8 cellular contexts compared by ENCODE assay signal in the genomic region with DNA sequence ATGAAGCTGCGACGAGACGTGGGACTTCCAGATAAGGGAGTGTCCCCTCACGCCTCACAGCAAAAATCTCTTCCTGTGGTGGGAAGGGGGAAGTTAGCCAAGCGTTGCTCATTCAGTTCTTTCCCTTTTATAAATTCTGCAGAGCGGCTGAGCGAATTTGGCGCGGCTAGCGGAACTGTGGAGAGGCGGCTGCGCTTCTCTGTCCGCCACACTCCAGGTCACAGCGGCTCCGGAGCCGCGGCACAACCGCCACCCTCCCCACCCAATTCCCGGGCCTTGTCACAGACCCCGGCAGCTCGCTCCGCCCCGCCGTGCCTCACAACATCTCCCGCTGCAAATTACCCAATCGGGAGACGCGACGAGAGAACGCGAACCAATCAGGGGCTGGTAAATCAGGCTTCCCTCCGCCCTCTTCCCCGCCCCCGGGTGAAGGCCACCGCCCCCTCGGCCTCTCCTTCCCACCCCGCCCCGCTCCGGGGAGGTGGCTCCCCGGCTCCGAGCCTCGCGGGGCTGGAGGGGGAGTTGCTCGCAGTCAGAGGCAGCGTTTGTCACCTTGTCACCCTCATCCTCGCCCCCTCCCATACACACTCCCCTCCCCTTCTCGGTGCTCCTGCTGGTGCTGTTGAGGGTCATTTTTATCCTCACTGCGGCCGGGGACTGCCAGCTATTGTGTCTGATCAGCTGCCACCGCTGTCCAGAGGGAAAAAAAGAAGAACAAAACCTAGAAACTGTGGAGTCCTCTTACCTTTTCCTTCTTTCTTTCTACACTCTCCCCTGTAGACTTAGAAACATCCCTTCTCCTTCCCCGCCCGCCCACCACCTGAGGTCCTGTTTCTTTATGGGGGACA. TPM values are rescaled to one million over a fixed set of nuclear protein-coding genes. Genes with fewer than 3 reads are reported as not detected.
DNase-seq lines count a peak whose midpoint lies in the region; ATAC-seq lines count a peak whose summit lies in the region.

No MANE protein-coding gene starts in this region.

- H3K9me3 ChIP-seq in effector memory CD4-positive, alpha-beta T cell (ENCODE audit: control insufficient read depth, low read length) = no peaks in the 10 kb centered on the region

- peak overlapping the region; percentile 82 for H3K4me3 ChIP-seq in effector memory CD4-positive, alpha-beta T cell (ENCODE audit: insufficient read depth, low read depth, low read length, poor library complexity, severe bottlenecking)

- peak overlapping the region; percentile 74 for H3K27ac ChIP-seq in effector memory CD4-positive, alpha-beta T cell (ENCODE audit: insufficient read depth, low read length, poor library complexity, severe bottlenecking)

- H3K27me3 ChIP-seq in effector memory CD4-positive, alpha-beta T cell (replicated peaks; ENCODE audit: control insufficient read depth, insufficient read depth, low read length, poor library complexity, severe bottlenecking) = no peaks in the 10 kb centered on the region

- peak; percentile 75 for ATAC-seq in GM21360 (IDR thresholded peaks at IDR 0.05; ENCODE audit: unreplicated experiment)

- no peaks in the 10 kb centered on the region for H3K36me3 ChIP-seq in effector memory CD4-positive, alpha-beta T cell (ENCODE audit: control insufficient read depth, insufficient read depth, low read length)

- DNase-seq in COLO829 (ENCODE audit: low spot score) (peak; percentile 90), HT-29 (ENCODE audit: low spot score) (peak; percentile 95), medulla oblongata (ENCODE audit: extremely low spot score) (peak; percentile 99)
- peak; percentile 81 for DNase-seq in NK-92 treated with Interleukin-12 subunit alpha and Interleukin-12 subunit beta, amount 100 ng/mL, for 24 hours (lab: John Stamatoyannopoulos, UW)
- peak; percentile 91 to 94 for DNase-seq in activated CD8-positive, alpha-beta memory T cell treated with anti-CD3 and anti-CD28 coated beads for 4 hours (ENCODE audit: low read depth in 2 of 2)
- DNase-seq in effector memory CD4-positive, alpha-beta T cell = peak; percentile 91 to 94 (median 93)
- DNase-seq in stimulated activated CD4-positive, alpha-beta T cell treated with anti-CD3 and anti-CD28 coated beads, TNF-alpha, amount 100 ng/mL, for 48 hours (ENCODE audit: low read depth in 3 of 3) = peak; percentile 84 to 94 (median 91)

- H3K4me1 ChIP-seq in effector memory CD4-positive, alpha-beta T cell (ENCODE audit: control insufficient read depth, insufficient read depth, low read length, poor library complexity, severe bottlenecking) = peaks cover 2% of the 10 kb centered on the region

RNA-seq across cellular contexts. Expression of gene ARHGAP21, which starts 0.9 kb away (rescaled TPM):
- 31.7 and 33.7 TPM in 2 replicates for total RNA-seq in HT-29 (2014; rRNA removed; shearing (Covaris generic))

Comparison
In these comparisons a context has a peak if more than half of its experiments do, and no peak if none do; other contexts are left out.
1. Peak in every context shown above with its lines: DNase-seq, ATAC-seq, H3K4me3 ChIP-seq and H3K27ac ChIP-seq.